In the genomic region with DNA sequence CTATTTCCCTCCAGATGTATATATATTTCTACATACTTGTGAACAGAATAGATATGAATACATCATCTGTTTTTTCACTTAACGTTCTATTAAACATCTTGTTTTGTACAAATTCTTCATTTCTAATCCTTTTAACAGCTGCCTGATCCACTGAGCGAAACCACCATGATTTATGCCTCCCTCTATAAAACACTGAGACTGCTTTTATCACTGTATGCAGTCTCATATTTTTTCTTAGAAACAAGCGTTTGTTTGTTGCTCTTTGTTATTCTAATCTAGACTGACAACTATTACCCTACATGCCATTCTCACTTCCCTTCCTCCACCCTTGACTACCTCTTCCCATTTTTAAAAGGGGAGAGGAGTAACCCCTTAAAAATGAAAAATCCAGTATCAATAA, we compare ENCODE assay signal across 19 cellular contexts.
"Had no signal": no experiment of that assay in that cellular context is flagged by ENCODE, and none has a peak within 500 bp of the region (broad histone marks: within the 10 kb centered on the region; RNA-seq: fewer than 3 reads in every experiment).

No MANE protein-coding gene starts in this region.

- H3K4me1 ChIP-seq: adrenal gland, breast epithelium, left ventricle myocardium inferior, upper lobe of right lung had no signal

- H3K27ac ChIP-seq: adrenal gland, breast epithelium, coronary artery, left ventricle myocardium inferior, upper lobe of right lung had no signal

- H3K36me3 Mint-ChIP-seq: natural killer cell; stimulated activated memory B cell treated with anti-CD40 and anti-IgM and Interleukin-4, amounts not matched to agents 10 μg/mL and 1 μg/mL and 100 μg/mL, for 72 hours had no signal

- H3K9me3 ChIP-seq: adrenal gland, breast epithelium, left ventricle myocardium inferior, upper lobe of right lung had no signal

- H3K27ac Mint-ChIP-seq: activated naive CD8-positive, alpha-beta T cell; activated T-cell treated with anti-CD3 and anti-CD28 coated beads, Interleukin-2, amount 50 U/mL, for 24 hours; activated T-helper 2 cell treated with anti-CD3 and anti-CD28 coated beads, Interferon-gamma antibody, Interleukin-2, Interleukin-4, amounts not matched to agents 10 μg/mL and 5 μg/mL and 100 μg/mL, durations not matched to agents 14 hours and 24 hours and 36 hours; natural killer cell; stimulated activated memory B cell treated with anti-CD40 and anti-IgM and Interleukin-4, amounts not matched to agents 10 μg/mL and 1 μg/mL and 100 μg/mL, for 72 hours had no signal

- H3K27me3 ChIP-seq: adrenal gland, breast epithelium, upper lobe of right lung had no signal

- DNase-seq: activated CD8-positive, alpha-beta memory T cell treated with anti-CD3 and anti-CD28 coated beads for 24 hours; activated CD8-positive, alpha-beta memory T cell treated with anti-CD3 and anti-CD28 coated beads, Interleukin-2, amount 50 U/mL, for 4 hours; activated naive CD4-positive, alpha-beta T cell; activated T-cell treated with anti-CD3 and anti-CD28 coated beads, Interleukin-2, amount 50 U/mL, for 24 hours; adrenal gland; erythroblast; foreskin fibroblast; left ventricle myocardium inferior; natural killer cell; stimulated activated CD4-positive, alpha-beta T cell treated with anti-CD3 and anti-CD28 coated beads, Interleukin-15, amount 100 ng/mL, for 24 hours; T-helper 1 cell; T-helper 9 cell; upper lobe of right lung had no signal

- H3K9me3 Mint-ChIP-seq: activated T-cell treated with anti-CD3 and anti-CD28 coated beads, Interleukin-2, amount 50 U/mL, for 24 hours; activated T-helper 2 cell treated with anti-CD3 and anti-CD28 coated beads, Interferon-gamma antibody, Interleukin-2, Interleukin-4, amounts not matched to agents 10 μg/mL and 5 μg/mL and 100 μg/mL, durations not matched to agents 14 hours and 24 hours and 36 hours; natural killer cell; stimulated activated memory B cell treated with anti-CD40 and anti-IgM and Interleukin-4, amounts not matched to agents 10 μg/mL and 1 μg/mL and 100 μg/mL, for 72 hours had no signal

- H3K36me3 ChIP-seq: adrenal gland, breast epithelium, left ventricle myocardium inferior, upper lobe of right lung had no signal

- H3K4me2 ChIP-seq: smooth muscle cell had no signal

- H3K4me3 ChIP-seq: adrenal gland, breast epithelium, coronary artery, left ventricle myocardium inferior, smooth muscle cell, upper lobe of right lung had no signal

- H3K27me3 Mint-ChIP-seq: activated naive CD8-positive, alpha-beta T cell; activated T-cell treated with anti-CD3 and anti-CD28 coated beads, Interleukin-2, amount 50 U/mL, for 24 hours; stimulated activated memory B cell treated with anti-CD40 and anti-IgM and Interleukin-4, amounts not matched to agents 10 μg/mL and 1 μg/mL and 100 μg/mL, for 72 hours had no signal

- H3K4me3 Mint-ChIP-seq: activated naive CD8-positive, alpha-beta T cell; activated T-cell treated with anti-CD3 and anti-CD28 coated beads, Interleukin-2, amount 50 U/mL, for 24 hours; natural killer cell; stimulated activated memory B cell treated with anti-CD40 and anti-IgM and Interleukin-4, amounts not matched to agents 10 μg/mL and 1 μg/mL and 100 μg/mL, for 72 hours had no signal
